19 cellular contexts compared by ENCODE assay signal in genomic region chr2:55595536-55595935, GRCh38.
"Had no signal": no experiment of that assay in that cellular context is flagged by ENCODE, and none has a peak within 500 bp of the region (broad histone marks: within the 10 kb centered on the region; RNA-seq: fewer than 3 reads in every experiment).

No MANE protein-coding gene starts in this region.

- DNase-seq: effector memory CD8-positive, alpha-beta T cell; foreskin melanocyte; heart left ventricle; hypothalamus; left colon; naive thymus-derived CD4-positive, alpha-beta T cell; psoas muscle; retina; right lobe of liver; stimulated activated CD4-positive, alpha-beta T cell treated with anti-CD3 and anti-CD28 coated beads, Interleukin-2, amount 100 ng/mL, for 24 hours; stimulated activated CD4-positive, alpha-beta T cell treated with anti-CD3 and anti-CD28 coated beads, Interleukin-4, amount 100 ng/mL, for 4 hours; stimulated activated naive B cell treated with anti-CD40 and anti-IgM and Interleukin-4, amounts not matched to agents 10 μg/mL and 1 μg/mL and 100 μg/mL, for 72 hours; stimulated activated naive CD8-positive, alpha-beta T cell treated with anti-CD3 and anti-CD28 coated beads, Interleukin-15, amount 100 ng/mL, for 72 hours; testis had no signal

- H3K9me3 ChIP-seq: esophagus muscularis mucosa, heart left ventricle, neutrophil, psoas muscle, right lobe of liver, testis, tibial nerve had no signal

- ATAC-seq: effector memory CD8-positive, alpha-beta T cell; heart left ventricle; left colon; naive thymus-derived CD4-positive, alpha-beta T cell; psoas muscle; stimulated activated naive B cell treated with anti-CD40 and anti-IgM and Interleukin-4, amounts not matched to agents 10 μg/mL and 1 μg/mL and 100 μg/mL, for 72 hours; stimulated activated naive CD8-positive, alpha-beta T cell treated with anti-CD3 and anti-CD28 coated beads, Interleukin-15, amount 100 ng/mL, for 72 hours had no signal

- H3K27me3 ChIP-seq: esophagus muscularis mucosa, heart left ventricle, neutrophil, right lobe of liver, testis, tibial nerve had no signal

- H3K4me1 ChIP-seq: right lobe of liver, testis had no signal

- H3K4me3 ChIP-seq: esophagus muscularis mucosa, heart left ventricle, psoas muscle, right lobe of liver, skin epidermis, testis, tibial nerve had no signal

- H3K27ac ChIP-seq: epithelial cell of prostate, heart left ventricle, neutrophil, psoas muscle, right lobe of liver, skin epidermis, testis, tibial nerve had no signal
